8 cellular contexts compared by ENCODE assay signal in the genomic region with DNA sequence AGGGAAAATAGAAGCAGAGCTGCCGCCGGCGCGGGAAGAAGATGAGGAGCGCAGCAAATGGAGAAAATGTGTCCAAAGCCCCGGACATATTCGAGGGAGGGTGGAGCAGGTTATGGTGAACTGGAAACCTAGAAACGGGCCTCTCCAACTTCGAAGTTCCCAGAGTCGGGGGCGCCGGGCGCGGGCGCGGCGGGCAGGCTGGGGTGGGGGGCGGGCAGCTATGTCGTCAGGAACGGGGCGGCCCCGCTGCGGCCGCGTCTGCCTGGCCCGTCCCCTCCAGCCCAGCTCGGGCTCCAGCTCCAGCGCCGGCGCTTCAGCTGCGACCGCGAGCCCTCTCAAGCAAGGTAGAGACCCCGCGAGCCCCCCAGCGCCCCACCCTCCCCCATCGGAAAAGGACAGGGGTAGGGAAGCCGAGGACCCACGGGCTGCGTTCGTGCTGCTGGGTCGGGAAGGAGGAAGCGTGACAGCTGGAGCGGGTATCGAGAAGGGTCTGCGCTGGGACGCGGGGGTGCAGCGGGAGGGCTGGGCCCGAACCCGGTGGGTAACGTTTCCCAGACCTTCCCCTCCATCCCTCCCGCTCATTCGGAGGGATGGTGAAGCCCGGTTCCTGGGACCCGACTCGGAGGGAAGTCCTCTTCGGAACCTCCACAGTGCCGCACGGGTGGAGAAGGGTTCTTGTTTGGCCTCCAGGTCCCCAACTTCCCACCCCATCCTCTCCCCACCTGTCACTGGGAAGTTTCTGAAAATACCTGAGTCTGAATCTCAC. TPM values are rescaled to one million over a fixed set of nuclear protein-coding genes. Genes with fewer than 3 reads are reported as not detected.
DNase-seq lines count a peak whose midpoint lies in the region; ATAC-seq, FAIRE-seq and TF ChIP-seq lines count a peak whose summit lies in the region.

No MANE protein-coding gene starts in this region.

- no peaks in the 10 kb centered on the region for H3K9me3 ChIP-seq in T-helper 17 cell (ENCODE audit: control insufficient read depth, low read length, poor library complexity, severe bottlenecking)
- no peaks in the 10 kb centered on the region for H3K9me3 ChIP-seq in HepG2 (ENCODE audit: low read length)

- peak overlapping the region; percentile 61; the same call in 1 of the 2 replicates for H3K9ac ChIP-seq in HepG2 (ENCODE audit: insufficient read depth, low read depth, low read length)

- in situ Hi-C loops in HepG2 (cut with HindIII; ENCODE audit: extremely low pct_ligation_motif_present, low pct_unique_long_range_greater_than_20kb): no loop called here

- no peak overlapping the region for H3K27ac ChIP-seq in HepG2 (ENCODE audit: extremely low read length, insufficient read depth, low read length)

- H3K27me3 ChIP-seq in HepG2 (ENCODE audit: control insufficient read depth in 1 of 2, insufficient read depth in 2 of 2, low read length in 2 of 2): peaks cover 0 to 11% of the 10 kb centered on the region in 2 experiments; a peak in 1 of 5 replicates

- intact Hi-C loops in HepG2 (cut with micrococcal nuclease; ENCODE audit: unreplicated experiment): loop anchor here (1.0 to 5.0 kb wide), 2 partner anchors 109 to 195 kb away; a partner anchor contains a TSS

- TF ChIP-seq POLR2A in HepG2 (IDR thresholded peaks at IDR 0.05; ENCODE audit: insufficient read depth in 1 of 2, low read depth in 2 of 2, low read length in 2 of 2): no peak

- H3K4me3 Mint-ChIP-seq in T-helper 17 cell: peak overlapping the region; percentile 100

- no peak for FAIRE-seq in HepG2 (lab: Jason Lieb, UNC)

- H2AFZ ChIP-seq in HepG2 (ENCODE audit: low read length): peak overlapping the region; percentile 84

- no peaks in the 10 kb centered on the region for H4K20me1 ChIP-seq in HepG2 (ENCODE audit: insufficient read depth, low read length)

- peaks cover 23% of the 10 kb centered on the region for H3K36me3 Mint-ChIP-seq in T-helper 17 cell (ENCODE audit: low read depth)

- H3K79me2 ChIP-seq in HepG2 (ENCODE audit: insufficient read depth, low read length): peaks cover 9% of the 10 kb centered on the region

- TF ChIP-seq CTCF in GM20000 (IDR thresholded peaks at IDR 0.05; ENCODE audit: extremely low read depth, missing control alignments) (no peak), HepG2 (CRISPR knock-in tag; IDR thresholded peaks at IDR 0.05) (no peak)

- H3K4me2 ChIP-seq in HepG2 (ENCODE audit: low read depth, low read length): peak overlapping the region; percentile 97

- WGBS in HepG2 (ENCODE audit: low lambda C conversion rate): 3% methylated on average over 7 of the region's 60 CpGs

- H3K27me3 Mint-ChIP-seq in T-helper 17 cell: no peaks in the 10 kb centered on the region

- no TSS peak for BruUV-seq in HepG2 (replicated peaks; lab: Mats Ljungman, UMichigan)

- TF ChIP-seq RAD21 in HepG2 (CRISPR knock-in tag; IDR thresholded peaks at IDR 0.05): no peak

- peak overlapping the region; percentile 70 to 80 (median 80) for H3K4me3 ChIP-seq in HepG2 (replicated peaks in 1 of 3; ENCODE audit: insufficient read depth in 1 of 3, low read depth in 2 of 3, low read length in 3 of 3)

- peaks cover 61% of the 10 kb centered on the region for H3K4me1 Mint-ChIP-seq in T-helper 17 cell

- H3K27ac Mint-ChIP-seq in T-helper 17 cell: peak overlapping the region; percentile 100

- TF ChIP-seq EP300 in HepG2 (IDR thresholded peaks at IDR 0.05; ENCODE audit: low read depth in 2 of 2, low read length in 2 of 2) (no peak), HepG2 (CRISPR knock-in tag; IDR thresholded peaks at IDR 0.05; ENCODE audit: borderline replicate concordance) (no peak)

- POLR2A ChIA-PET in HepG2 (lab: Yijun Ruan, JAX): interaction anchor here (2.0 to 10.5 kb wide), 3 partner anchors 42 to 114 kb away, joined by 11 to 108 read pairs (median 20); a partner anchor contains a TSS

- ATAC-seq in T-helper 17 cell: no peak
- peak; percentile 20; the same call in 2 of the 3 replicates for ATAC-seq in HepG2
- ATAC-seq in GM21367 (IDR thresholded peaks at IDR 0.05; ENCODE audit: unreplicated experiment): no peak

- H3K36me3 ChIP-seq in HepG2 (replicated peaks in 1 of 2; ENCODE audit: control insufficient read depth in 1 of 2, insufficient read depth in 2 of 2, low read length in 2 of 2): no peaks in the 10 kb centered on the region

- H3K4me1 ChIP-seq in HepG2 (ENCODE audit: insufficient read depth, low read length): peaks cover 49% of the 10 kb centered on the region

- DNase-seq in AG08395 (ENCODE audit: low spot score) (peak; percentile 53), GM20000 (ENCODE audit: low spot score) (peak; percentile 76), T-helper 17 cell (peak in 2 of 3 donors; percentile 30 to 34), dermis blood vessel endothelial cell (peak; percentile 70), HepG2 (ENCODE audit: low spot score) (no peak), NCI-H2107 treated with DMSO at 0.1 percent for 48 hours (lab: John Stamatoyannopoulos, UW; ENCODE audit: unreplicated experiment) (no peak)
- DNase-seq in stimulated activated naive CD4-positive, alpha-beta T cell treated with Interleukin-2 at 50 U/mL for 16 hours (lab: John Stamatoyannopoulos, UW): peak; percentile 8

- CTCF ChIA-PET in HepG2 (lab: Yijun Ruan, JAX; ENCODE audit: low intra/inter-chr PET ratio, low total read pairs): no interaction called here

RNA-seq across cellular contexts. Expression of a gene that starts 1.0 kb away (rescaled TPM):
- 1,000 to 10,000 TPM in 1 of 2 donors, 100 to 1,000 TPM in 1; 870 to 1,080 TPM for total RNA-seq in T-helper 17 cell
- 23.7 and 41.5 TPM in 2 replicates for total RNA-seq in dermis blood vessel endothelial cell
- 2.4 and 2.7 TPM in 2 replicates for total RNA-seq in HepG2 (2016; rRNA removed; fragmentation: Illumina TruSeq; extraction: Trizol)
- total RNA-seq in HepG2 (2016; cell fraction: cytosol; rRNA removed; fragmentation: Illumina TruSeq; extraction: Trizol; ENCODE audit: low read depth): 1.1 and 1.9 TPM in 2 replicates
- 2.7 and 2.9 TPM in 2 replicates for total RNA-seq in HepG2 (2016; cell fraction: insoluble cytoplasmic fraction; rRNA removed; fragmentation: Illumina TruSeq; extraction: Trizol)
- 1.3 and 2.1 TPM in 2 replicates for total RNA-seq in HepG2 (2016; cell fraction: membrane; rRNA removed; fragmentation: Illumina TruSeq; extraction: Trizol)
- 3.6 and 4.1 TPM in 2 replicates for total RNA-seq in HepG2 (2016; cell fraction: nucleus; rRNA removed; fragmentation: Illumina TruSeq; extraction: Trizol)
- polyA plus RNA-seq in HepG2 (2011; rRNA removed): 5.4 and 7.6 TPM in 2 replicates
- polyA plus RNA-seq in HepG2 (2011; cell fraction: cytosol; rRNA removed): 4.6 and 23.7 TPM in 2 replicates
- 43.0 and 71.3 TPM in 2 replicates for polyA plus RNA-seq in HepG2 (2011; cell fraction: nucleus; rRNA removed)
- 8.8 and 12.1 TPM in 2 replicates for polyA plus RNA-seq in HepG2 (2012)
- polyA plus RNA-seq in HepG2 (2016; cell fraction: cytosol; fragmentation: Illumina TruSeq; extraction: Trizol; ENCODE audit: low read depth): 0.36 and 0.54 TPM in 2 replicates
- polyA plus RNA-seq in HepG2 (2016; cell fraction: insoluble cytoplasmic fraction; fragmentation: Illumina TruSeq; extraction: Trizol; ENCODE audit: low read depth): 3.2 and 5.2 TPM in 2 replicates
- polyA plus RNA-seq in HepG2 (2016; cell fraction: membrane; fragmentation: Illumina TruSeq; extraction: Trizol; ENCODE audit: low read depth): 0.80 and 1.6 TPM in 2 replicates
- polyA plus RNA-seq in HepG2 (2016; cell fraction: nucleus; fragmentation: Illumina TruSeq; extraction: Trizol; ENCODE audit: insufficient read depth, low read depth): 6.1 and 11.3 TPM in 2 replicates
- polyA minus RNA-seq in HepG2 (2011; rRNA and poly(A)+ RNA removed; ENCODE audit: low replicate concordance): 6.8 and 8.5 TPM in 2 replicates
- 3.0 and 5.1 TPM in 2 replicates for polyA minus RNA-seq in HepG2 (2011; cell fraction: cytosol; rRNA and poly(A)+ RNA removed)
- polyA minus RNA-seq in HepG2 (2011; cell fraction: nucleus; rRNA and poly(A)+ RNA removed): 14.8 and 18.0 TPM in 2 replicates

RNA-seq across cellular contexts. Expression of a gene that starts 4.3 kb away (rescaled TPM):
- total RNA-seq in T-helper 17 cell (10 to 100 TPM; 21.9 to 23.3 TPM), dermis blood vessel endothelial cell (33.1 and 34.9 TPM in 2 replicates), HepG2 (2016; rRNA removed; fragmentation: Illumina TruSeq; extraction: Trizol) (51.8 and 57.9 TPM in 2 replicates)
- 37.7 and 39.0 TPM in 2 replicates for total RNA-seq in HepG2 (2016; cell fraction: cytosol; rRNA removed; fragmentation: Illumina TruSeq; extraction: Trizol; ENCODE audit: low read depth)
- total RNA-seq in HepG2 (2016; cell fraction: insoluble cytoplasmic fraction; rRNA removed; fragmentation: Illumina TruSeq; extraction: Trizol): 54.4 and 54.6 TPM in 2 replicates
- total RNA-seq in HepG2 (2016; cell fraction: membrane; rRNA removed; fragmentation: Illumina TruSeq; extraction: Trizol): 48.6 and 50.1 TPM in 2 replicates
- total RNA-seq in HepG2 (2016; cell fraction: nucleus; rRNA removed; fragmentation: Illumina TruSeq; extraction: Trizol): 23.2 and 28.5 TPM in 2 replicates
- polyA plus RNA-seq in HepG2 (2011; rRNA removed): 40.7 and 44.0 TPM in 2 replicates
- 44.1 and 48.8 TPM in 2 replicates for polyA plus RNA-seq in HepG2 (2011; cell fraction: cytosol; rRNA removed)
- 12.7 and 14.0 TPM in 2 replicates for polyA plus RNA-seq in HepG2 (2011; cell fraction: nucleus; rRNA removed)
- 24.5 and 31.8 TPM in 2 replicates for polyA plus RNA-seq in HepG2 (2012)
- polyA plus RNA-seq in HepG2 (2016; cell fraction: cytosol; fragmentation: Illumina TruSeq; extraction: Trizol; ENCODE audit: low read depth): 49.2 and 58.9 TPM in 2 replicates
- polyA plus RNA-seq in HepG2 (2016; cell fraction: insoluble cytoplasmic fraction; fragmentation: Illumina TruSeq; extraction: Trizol; ENCODE audit: low read depth): 68.4 and 73.8 TPM in 2 replicates
- polyA plus RNA-seq in HepG2 (2016; cell fraction: membrane; fragmentation: Illumina TruSeq; extraction: Trizol; ENCODE audit: low read depth): 60.2 and 64.4 TPM in 2 replicates
- 42.0 and 47.6 TPM in 2 replicates for polyA plus RNA-seq in HepG2 (2016; cell fraction: nucleus; fragmentation: Illumina TruSeq; extraction: Trizol; ENCODE audit: insufficient read depth, low read depth)
- polyA minus RNA-seq in HepG2 (2011; rRNA and poly(A)+ RNA removed; ENCODE audit: low replicate concordance): 21.7 and 25.5 TPM in 2 replicates
- polyA minus RNA-seq in HepG2 (2011; cell fraction: cytosol; rRNA and poly(A)+ RNA removed): 18.1 and 21.4 TPM in 2 replicates
- 22.1 and 30.7 TPM in 2 replicates for polyA minus RNA-seq in HepG2 (2011; cell fraction: nucleus; rRNA and poly(A)+ RNA removed)

RNA-seq across cellular contexts. Expression of a gene that starts 33.9 kb away (rescaled TPM):
- under 1 TPM in 1 of 2 donors, not detected in 1; 0.63 TPM for total RNA-seq in T-helper 17 cell
- total RNA-seq in dermis blood vessel endothelial cell: 0.37 and 1.5 TPM in 2 replicates
- 0.35 and 0.49 TPM in 2 replicates for total RNA-seq in HepG2 (2016; rRNA removed; fragmentation: Illumina TruSeq; extraction: Trizol)
- 0.18 and 0.20 TPM in 2 replicates for total RNA-seq in HepG2 (2016; cell fraction: cytosol; rRNA removed; fragmentation: Illumina TruSeq; extraction: Trizol; ENCODE audit: low read depth)
- total RNA-seq in HepG2 (2016; cell fraction: insoluble cytoplasmic fraction; rRNA removed; fragmentation: Illumina TruSeq; extraction: Trizol): 0.59 and 0.76 TPM in 2 replicates
- 0.22 and 0.55 TPM in 2 replicates for total RNA-seq in HepG2 (2016; cell fraction: membrane; rRNA removed; fragmentation: Illumina TruSeq; extraction: Trizol)
- 0.71 and 0.91 TPM in 2 replicates for total RNA-seq in HepG2 (2016; cell fraction: nucleus; rRNA removed; fragmentation: Illumina TruSeq; extraction: Trizol)
- polyA plus RNA-seq in HepG2 (2011; rRNA removed): 3.3 and 3.4 TPM in 2 replicates
- polyA plus RNA-seq in HepG2 (2011; cell fraction: cytosol; rRNA removed): 1.9 and 3.0 TPM in 2 replicates
- 4.7 and 4.8 TPM in 2 replicates for polyA plus RNA-seq in HepG2 (2011; cell fraction: nucleus; rRNA removed)
- 1.3 and 1.5 TPM in 2 replicates for polyA plus RNA-seq in HepG2 (2012)
- 0.27 TPM in 1 of 2 replicates, not detected in the other for polyA plus RNA-seq in HepG2 (2016; cell fraction: cytosol; fragmentation: Illumina TruSeq; extraction: Trizol; ENCODE audit: low read depth)
- polyA plus RNA-seq in HepG2 (2016; cell fraction: insoluble cytoplasmic fraction; fragmentation: Illumina TruSeq; extraction: Trizol; ENCODE audit: low read depth): 0.81 TPM in 1 of 2 replicates, not detected in the other
- polyA plus RNA-seq in HepG2 (2016; cell fraction: membrane; fragmentation: Illumina TruSeq; extraction: Trizol; ENCODE audit: low read depth): 0.14 and 0.40 TPM in 2 replicates
- 1.4 TPM in 2 replicates for polyA plus RNA-seq in HepG2 (2016; cell fraction: nucleus; fragmentation: Illumina TruSeq; extraction: Trizol; ENCODE audit: insufficient read depth, low read depth)
- 1.8 and 3.6 TPM in 2 replicates for polyA minus RNA-seq in HepG2 (2011; rRNA and poly(A)+ RNA removed; ENCODE audit: low replicate concordance)
- 0.62 TPM in 1 of 2 replicates, not detected in the other for polyA minus RNA-seq in HepG2 (2011; cell fraction: cytosol; rRNA and poly(A)+ RNA removed)
- polyA minus RNA-seq in HepG2 (2011; cell fraction: nucleus; rRNA and poly(A)+ RNA removed): 1.2 and 2.9 TPM in 2 replicates

RNA-seq across cellular contexts. Expression of a gene that starts 34.7 kb away (rescaled TPM):
- total RNA-seq in T-helper 17 cell (10 to 100 TPM; 12.2 to 18.7 TPM), dermis blood vessel endothelial cell (20.8 and 35.0 TPM in 2 replicates), HepG2 (2016; rRNA removed; fragmentation: Illumina TruSeq; extraction: Trizol) (47.5 and 52.0 TPM in 2 replicates)
- total RNA-seq in HepG2 (2016; cell fraction: cytosol; rRNA removed; fragmentation: Illumina TruSeq; extraction: Trizol; ENCODE audit: low read depth): 8.1 TPM in 2 replicates
- total RNA-seq in HepG2 (2016; cell fraction: insoluble cytoplasmic fraction; rRNA removed; fragmentation: Illumina TruSeq; extraction: Trizol): 46.4 and 50.0 TPM in 2 replicates
- 17.5 and 18.3 TPM in 2 replicates for total RNA-seq in HepG2 (2016; cell fraction: membrane; rRNA removed; fragmentation: Illumina TruSeq; extraction: Trizol)
- 26.0 and 34.2 TPM in 2 replicates for total RNA-seq in HepG2 (2016; cell fraction: nucleus; rRNA removed; fragmentation: Illumina TruSeq; extraction: Trizol)
- 42.0 and 52.6 TPM in 2 replicates for polyA plus RNA-seq in HepG2 (2011; rRNA removed)
- polyA plus RNA-seq in HepG2 (2011; cell fraction: cytosol; rRNA removed): 16.9 and 23.3 TPM in 2 replicates
- 32.7 and 37.9 TPM in 2 replicates for polyA plus RNA-seq in HepG2 (2011; cell fraction: nucleus; rRNA removed)
- 19.5 and 20.6 TPM in 2 replicates for polyA plus RNA-seq in HepG2 (2012)
- polyA plus RNA-seq in HepG2 (2016; cell fraction: cytosol; fragmentation: Illumina TruSeq; extraction: Trizol; ENCODE audit: low read depth): 3.1 and 3.6 TPM in 2 replicates
- 60.6 and 64.8 TPM in 2 replicates for polyA plus RNA-seq in HepG2 (2016; cell fraction: insoluble cytoplasmic fraction; fragmentation: Illumina TruSeq; extraction: Trizol; ENCODE audit: low read depth)
- polyA plus RNA-seq in HepG2 (2016; cell fraction: membrane; fragmentation: Illumina TruSeq; extraction: Trizol; ENCODE audit: low read depth): 8.3 and 9.6 TPM in 2 replicates
- 51.4 and 59.6 TPM in 2 replicates for polyA plus RNA-seq in HepG2 (2016; cell fraction: nucleus; fragmentation: Illumina TruSeq; extraction: Trizol; ENCODE audit: insufficient read depth, low read depth)
- polyA minus RNA-seq in HepG2 (2011; rRNA and poly(A)+ RNA removed; ENCODE audit: low replicate concordance): 50.1 and 366 TPM in 2 replicates
- polyA minus RNA-seq in HepG2 (2011; cell fraction: cytosol; rRNA and poly(A)+ RNA removed): 18.1 and 20.2 TPM in 2 replicates
- polyA minus RNA-seq in HepG2 (2011; cell fraction: nucleus; rRNA and poly(A)+ RNA removed): 11.6 and 12.1 TPM in 2 replicates

RNA-seq across cellular contexts. Expression of a gene that starts 41.9 kb away (rescaled TPM):
- total RNA-seq in T-helper 17 cell (10 to 100 TPM; 56.4 to 57.0 TPM), dermis blood vessel endothelial cell (44.8 and 67.1 TPM in 2 replicates), HepG2 (2016; rRNA removed; fragmentation: Illumina TruSeq; extraction: Trizol) (26.0 and 33.1 TPM in 2 replicates)
- total RNA-seq in HepG2 (2016; cell fraction: cytosol; rRNA removed; fragmentation: Illumina TruSeq; extraction: Trizol; ENCODE audit: low read depth): 8.6 and 11.8 TPM in 2 replicates
- 24.6 and 33.6 TPM in 2 replicates for total RNA-seq in HepG2 (2016; cell fraction: insoluble cytoplasmic fraction; rRNA removed; fragmentation: Illumina TruSeq; extraction: Trizol)
- total RNA-seq in HepG2 (2016; cell fraction: membrane; rRNA removed; fragmentation: Illumina TruSeq; extraction: Trizol): 22.2 and 23.2 TPM in 2 replicates
- total RNA-seq in HepG2 (2016; cell fraction: nucleus; rRNA removed; fragmentation: Illumina TruSeq; extraction: Trizol): 22.8 and 23.5 TPM in 2 replicates
- polyA plus RNA-seq in HepG2 (2011; rRNA removed): 68.3 and 70.4 TPM in 2 replicates
- polyA plus RNA-seq in HepG2 (2011; cell fraction: cytosol; rRNA removed): 43.7 and 67.1 TPM in 2 replicates
- polyA plus RNA-seq in HepG2 (2011; cell fraction: nucleus; rRNA removed): 32.6 and 46.3 TPM in 2 replicates
- polyA plus RNA-seq in HepG2 (2012): 39.1 and 42.4 TPM in 2 replicates
- 5.6 and 5.9 TPM in 2 replicates for polyA plus RNA-seq in HepG2 (2016; cell fraction: cytosol; fragmentation: Illumina TruSeq; extraction: Trizol; ENCODE audit: low read depth)
- 45.3 and 46.9 TPM in 2 replicates for polyA plus RNA-seq in HepG2 (2016; cell fraction: insoluble cytoplasmic fraction; fragmentation: Illumina TruSeq; extraction: Trizol; ENCODE audit: low read depth)
- 22.1 and 22.3 TPM in 2 replicates for polyA plus RNA-seq in HepG2 (2016; cell fraction: membrane; fragmentation: Illumina TruSeq; extraction: Trizol; ENCODE audit: low read depth)
- 45.7 and 46.4 TPM in 2 replicates for polyA plus RNA-seq in HepG2 (2016; cell fraction: nucleus; fragmentation: Illumina TruSeq; extraction: Trizol; ENCODE audit: insufficient read depth, low read depth)
- 52.5 and 108 TPM in 2 replicates for polyA minus RNA-seq in HepG2 (2011; rRNA and poly(A)+ RNA removed; ENCODE audit: low replicate concordance)
- 28.2 and 48.5 TPM in 2 replicates for polyA minus RNA-seq in HepG2 (2011; cell fraction: cytosol; rRNA and poly(A)+ RNA removed)
- 32.7 and 43.8 TPM in 2 replicates for polyA minus RNA-seq in HepG2 (2011; cell fraction: nucleus; rRNA and poly(A)+ RNA removed)

Comparison
In these comparisons a context has a peak if more than half of its experiments do, and no peak if none do; other contexts are left out.
1. DNase-seq: peak in AG08395 (single experiment), GM20000 (single experiment), T-helper 17 cell (2 of 3), dermis blood vessel endothelial cell (single experiment) and stimulated activated naive CD4-positive, alpha-beta T cell treated with Interleukin-2 at 50 U/mL for 16 hours (single experiment); none in HepG2 (single experiment) and NCI-H2107 treated with DMSO at 0.1 percent for 48 hours (single experiment).
2. RNA of a gene that starts 1.0 kb away (total RNA-seq): 870 to 1,080 TPM in T-helper 17 cell; 23.7 to 41.5 TPM in dermis blood vessel endothelial cell and 1.1 to 4.1 TPM in HepG2; every median in the first group is over 10 times any median in the second.